34 cellular contexts compared by ENCODE assay signal in the genomic region with DNA sequence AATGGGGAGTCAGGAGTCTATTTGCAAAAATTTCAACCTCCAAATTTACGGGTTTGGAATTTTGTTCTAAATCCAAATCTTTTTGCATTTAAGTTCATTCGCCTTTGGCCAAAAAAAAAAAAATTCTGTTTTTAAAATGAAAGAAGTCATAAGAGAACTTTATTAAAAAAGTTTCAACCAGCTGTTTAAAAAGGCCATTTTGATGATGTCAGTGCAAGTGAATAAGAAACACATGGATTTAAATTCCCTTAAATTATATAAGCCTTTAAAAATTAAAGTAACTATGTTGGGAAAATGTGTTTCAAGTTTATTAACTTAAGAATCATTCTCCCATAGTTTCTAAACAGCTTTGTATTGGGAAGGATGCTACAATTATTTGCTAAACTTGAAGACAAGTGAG.
"Had no signal": no experiment of that assay in that cellular context is flagged by ENCODE, and none has a peak within 500 bp of the region (broad histone marks: within the 10 kb centered on the region; RNA-seq: fewer than 3 reads in every experiment).

No MANE protein-coding gene starts in this region.

- DNase-seq: Karpas-422, Kasumi-1, KBM-7, KG1, MG63, MM.1S, MV-4-11, NCI-H1048, NCI-H1092, NCI-H1092 treated with DMSO at 0.1 percent for 48 hours, NCI-H1105, NCI-H1105 treated with DMSO at 0.1 percent for 48 hours, NCI-H1417, NCI-H1417 treated with DMSO at 0.1 percent for 48 hours, NCI-H1436, NCI-H1436 treated with DMSO at 0.1 percent for 48 hours, NCI-H146, NCI-H1694, NCI-H1694 treated with DMSO at 0.1 percent for 48 hours, NCI-H187, NCI-H187 treated with DMSO at 0.1 percent for 48 hours, NCI-H1930, NCI-H2029, NCI-H2029 treated with DMSO at 0.1 percent for 48 hours, NCI-H2081, NCI-H2081 treated with DMSO at 0.1 percent for 48 hours, NCI-H2107, NCI-H2171, NCI-H2227 treated with DMSO at 0.1 percent for 48 hours, NCI-H226, NCI-H345, NCI-H446, NCI-H446 treated with DMSO at 0.1 percent for 48 hours had no signal

- H3K4me2 ChIP-seq: KMS-11 had no signal

- H3K9ac ChIP-seq: KMS-11 had no signal

- H3K27ac ChIP-seq: KMS-11 had no signal

- H3K36me3 ChIP-seq: MG63 had no signal

- H3K27me3 ChIP-seq: MG63 had no signal

- H3K9me3 ChIP-seq: MG63 had no signal

- H3K4me3 ChIP-seq: MG63 had no signal
